In the genomic region with DNA sequence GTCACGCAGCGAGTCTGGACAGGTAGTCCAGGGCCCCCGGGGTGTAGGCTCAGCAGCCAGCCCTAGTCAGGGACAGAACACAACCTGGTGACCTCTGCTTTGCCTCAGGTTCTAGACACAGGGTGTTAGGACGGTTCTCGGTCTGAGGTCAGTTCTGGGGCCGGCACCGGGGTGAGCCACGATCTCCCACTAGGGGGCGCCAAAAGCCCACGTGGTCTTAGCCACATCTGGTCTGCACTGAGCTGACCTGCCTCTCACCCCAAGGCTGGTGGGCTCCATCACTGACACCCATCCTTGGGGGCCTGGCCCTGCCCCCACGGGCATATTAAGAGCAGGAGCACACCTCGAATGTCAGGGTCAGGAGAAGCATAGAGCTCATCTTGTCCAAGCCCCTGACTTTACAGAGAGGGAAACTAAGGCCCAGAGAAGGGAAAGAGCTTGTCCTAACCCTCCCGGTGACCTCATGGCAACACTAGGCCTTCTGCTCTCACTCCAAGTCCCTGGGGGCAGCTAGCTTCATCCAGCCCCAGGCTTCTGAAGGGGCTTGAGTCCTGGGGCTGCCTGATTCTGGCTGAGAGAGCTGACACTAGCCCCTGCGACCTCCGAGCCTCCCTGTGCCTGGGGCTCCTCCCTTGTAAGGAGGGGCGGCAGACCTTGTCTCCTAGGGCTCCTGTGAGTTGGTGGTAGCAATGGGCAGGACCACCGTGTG, we compare ENCODE assay signal across 8 cellular contexts. TPM values are rescaled to one million over a fixed set of nuclear protein-coding genes. Genes with fewer than 3 reads are reported as not detected.
DNase-seq lines count a peak whose midpoint lies in the region; ATAC-seq and TF ChIP-seq lines count a peak whose summit lies in the region.

No MANE protein-coding gene starts in this region.

- DNase-seq in GM10248 (ENCODE audit: extremely low spot score) (peak; percentile 91), NCI-H1930 (lab: John Stamatoyannopoulos, UW) (peak; percentile 27 to 68), left lobe of liver (ENCODE audit: low spot score) (peak; percentile 86)
- DNase-seq in activated CD4-positive, CD25-positive, alpha-beta regulatory T cell treated with anti-CD3 and anti-CD28 coated beads, Interleukin-2, amount 50 U/mL, for 72 hours = peak; percentile 93
- DNase-seq in central memory CD4-positive, alpha-beta T cell = peak; percentile 46
- peak; percentile 55 to 80 (median 70) for DNase-seq in stimulated activated CD4-positive, alpha-beta T cell treated with anti-CD3 and anti-CD28 coated beads, TNF-alpha, amount 100 ng/mL, for 24 hours (ENCODE audit: low read depth in 3 of 3)

- TF ChIP-seq CTCF in GM10248 (IDR thresholded peaks at IDR 0.05; ENCODE audit: control extremely low read depth, extremely low read depth, low read depth, missing control alignments) = peak; percentile 88

- CTCF ChIA-PET in GM10248 (lab: Yijun Ruan, JAX) = interaction anchor here (0.6 to 3.4 kb wide), 39 partner anchors 9 to 402 kb away, joined by 3 to 78 read pairs (median 5); a partner anchor contains a TSS

- POLR2A ChIA-PET in GM10248 (lab: Yijun Ruan, JAX) = no interaction called here

- ATAC-seq in HG02610 (IDR thresholded peaks at IDR 0.05; ENCODE audit: unreplicated experiment) = peak; percentile 69
- peak; percentile 92 for ATAC-seq in left lobe of liver
- no peak for ATAC-seq in GM21367 (IDR thresholded peaks at IDR 0.05; ENCODE audit: unreplicated experiment)

RNA-seq across cellular contexts. Expression of a gene that starts 9.0 kb away (rescaled TPM):
- not detected for total RNA-seq in left lobe of liver

RNA-seq across cellular contexts. Expression of a gene that starts 43.6 kb away (rescaled TPM):
- 11.7 TPM for total RNA-seq in left lobe of liver
